ENCODE assay signal across 17 cellular contexts in genomic region chr20:47027042-47027441, GRCh38.
A peak's percentile ranks its signal among the peaks of the same experiment; 100 is the strongest.
DNase-seq lines count a peak whose midpoint lies in the region; ATAC-seq, FAIRE-seq and TF ChIP-seq lines count a peak whose summit lies in the region.
"Had no signal": no experiment of that assay in that cellular context is flagged by ENCODE, and none has a peak within 500 bp of the region (broad histone marks: within the 10 kb centered on the region; RNA-seq: fewer than 3 reads in every experiment).

No MANE protein-coding gene starts in this region.

- no peaks in the 10 kb centered on the region for H4K20me1 ChIP-seq in GM12878 (ENCODE audit: control insufficient read depth, insufficient read depth)

- WGBS in GM12878 (ENCODE audit: insufficient coverage, insufficient replicate concordance, low lambda C conversion rate, missing lambda C conversion rate), result 18% methylated on average over 4 of the region's 4 CpGs

- no peak for TF ChIP-seq POLR2A in GM12878 (IDR thresholded peaks at IDR 0.05; ENCODE audit: low read depth, low read length)

- CTCF ChIA-PET in GM12878 (lab: Yijun Ruan, JAX), result interaction anchor here (0.6 kb wide), 1 partner anchor 33 kb away, joined by 3 read pairs; no protein-coding TSS in a partner anchor

- TF ChIP-seq CTCF in GM12878 (IDR thresholded peaks at IDR 0.05 in 2 of 3, conservative IDR thresholded peaks at IDR 0.05 in 1 of 3; ENCODE audit: control insufficient read depth in 2 of 3, extremely low read depth in 1 of 3, insufficient read depth in 1 of 3, low read depth in 3 of 3, low read length in 3 of 3), result no peak

- SMC1A ChIA-PET in GM12878 (lab: Charles Lee; ENCODE audit: uncharacterized antibody, unreplicated experiment), result interaction anchor here (1.2 kb wide), 1 partner anchor 13 kb away, joined by 4 read pairs; no protein-coding TSS in a partner anchor

- H3K4me2 ChIP-seq in GM12878 (ENCODE audit: control insufficient read depth, insufficient read depth), result no peak overlapping the region

- BruUV-seq in GM12878 (replicated peaks; lab: Mats Ljungman, UMichigan), result no TSS peak

- H3K9me3 ChIP-seq in MG63 (no peaks in the 10 kb centered on the region), GM12878 (replicated peaks; ENCODE audit: control insufficient read depth, insufficient read depth, low read length) (no peaks in the 10 kb centered on the region; the same call in 2 of the 3 replicates)

- in situ Hi-C loops in GM12878 (cut with MboI), result no loop called here

- POLR2A ChIA-PET in GM12878 (lab: Charles Lee), result no interaction called here

- peaks cover 22% of the 10 kb centered on the region for H3K36me3 ChIP-seq in MG63
- H3K36me3 ChIP-seq in GM12878 (ENCODE audit: control insufficient read depth in 2 of 2, insufficient read depth in 2 of 2, low read length in 1 of 2), result no peaks in the 10 kb centered on the region

- TF ChIP-seq RAD21 in GM12878 (IDR thresholded peaks at IDR 0.05; ENCODE audit: insufficient read depth, low read depth, low read length), result no peak

- DNase-seq in AG20443 (ENCODE audit: low spot score) (peak; percentile 53), MG63 (peak; percentile 91), GM12878 (ENCODE audit: low read depth, low spot score) (no peak), myocyte (ENCODE audit: low read depth) (peak; percentile 6), posterior cingulate gyrus (no peak), NCI-H1436 treated with DMSO at 0.1 percent for 48 hours (lab: John Stamatoyannopoulos, UW) (no peak)
- no peak for DNase-seq in activated naive CD4-positive, alpha-beta T cell (lab: John Stamatoyannopoulos, UW)
- DNase-seq: CD8-positive, alpha-beta T cell; HCEC 1CT; NCI-H1092; NCI-H1930; NCI-H2171; NCI-H446 treated with DMSO at 0.1 percent for 48 hours; NCI-H774; SHP77 treated with DMSO at 0.1 percent for 48 hours had no signal

- no peak overlapping the region for H2AFZ ChIP-seq in GM12878 (ENCODE audit: control insufficient read depth, low read depth, low read length)

- FAIRE-seq in GM12878 (lab: Jason Lieb, UNC), result no peak

- H3K79me2 ChIP-seq in GM12878 (ENCODE audit: control insufficient read depth, insufficient read depth, low read length), result no peaks in the 10 kb centered on the region

- no peak overlapping the region for H3K27ac ChIP-seq in GM12878 (ENCODE audit: control insufficient read depth, insufficient read depth)

- no peak overlapping the region for H3K9ac ChIP-seq in GM12878 (ENCODE audit: control insufficient read depth, insufficient read depth, low read length)

- ATAC-seq in GM12878 (peak; percentile 48), GM19324 (IDR thresholded peaks at IDR 0.05; ENCODE audit: low FRiP score, unreplicated experiment) (no peak)
- ATAC-seq: CD8-positive, alpha-beta T cell; Panc1 had no signal

- RAD21 ChIA-PET in GM12878 (lab: Charles Lee; ENCODE audit: unreplicated experiment), result no interaction called here

- H3K4me3 ChIP-seq in MG63 (no peak overlapping the region), GM12878 (no peak overlapping the region)

- intact Hi-C loops in GM12878 (cut with micrococcal nuclease; ENCODE audit: unreplicated experiment) (no loop called here), posterior cingulate gyrus (cut with DNase I) (no loop called here)

- TF ChIP-seq EP300 in GM12878 (IDR thresholded peaks at IDR 0.05; ENCODE audit: borderline replicate concordance in 1 of 2, control insufficient read depth in 1 of 2, low read depth in 2 of 2, low read length in 2 of 2), result no peak

- H3K27me3 ChIP-seq in MG63, result no peaks in the 10 kb centered on the region
- no peaks in the 10 kb centered on the region; a peak in 2 of 4 replicates for H3K27me3 ChIP-seq in GM12878 (replicated peaks in 1 of 2; ENCODE audit: control insufficient read depth in 2 of 2, insufficient read depth in 2 of 2, low read length in 1 of 2)

- H3K4me1 ChIP-seq in GM12878 (ENCODE audit: control insufficient read depth, insufficient read depth, low read length), result no peaks in the 10 kb centered on the region; the same call in 1 of the 2 replicates

TF ChIP-seq in GM12878, 131 proteins besides CTCF, POLR2A, EP300 and RAD21:
- TF ChIP-seq SIN3A (IDR thresholded peaks at IDR 0.05; ENCODE audit: low read depth, low read length) (no peak), IRF4 (IDR thresholded peaks at IDR 0.05; ENCODE audit: low read depth, low read length) (no peak), MEF2B (IDR thresholded peaks at IDR 0.05; ENCODE audit: partially characterized antibody, poor library complexity, severe bottlenecking) (no peak), RAD51 (IDR thresholded peaks at IDR 0.05) (no peak), ZNF274 (IDR thresholded peaks at IDR 0.05; ENCODE audit: insufficient read depth, insufficient read length) (no peak), HCFC1 (IDR thresholded peaks at IDR 0.05; ENCODE audit: low read length) (no peak), ZBED1 (IDR thresholded peaks at IDR 0.05; ENCODE audit: borderline replicate concordance) (no peak), ZNF622 (IDR thresholded peaks at IDR 0.05) (no peak), ASH2L (IDR thresholded peaks at IDR 0.05; ENCODE audit: borderline replicate concordance, low read depth) (no peak), CEBPB (IDR thresholded peaks at IDR 0.05; ENCODE audit: borderline replicate concordance in 1 of 2, low read depth in 2 of 2, low read length in 2 of 2) (no peak), HDGF (IDR thresholded peaks at IDR 0.05) (no peak), CHD4 (IDR thresholded peaks at IDR 0.05) (no peak), IKZF2 (IDR thresholded peaks at IDR 0.05) (no peak), CREB1 (IDR thresholded peaks at IDR 0.05; ENCODE audit: low read depth) (no peak), HSF1 (IDR thresholded peaks at IDR 0.05; ENCODE audit: low read depth, low read length) (no peak), ZZZ3 (IDR thresholded peaks at IDR 0.05; ENCODE audit: control insufficient read depth, insufficient read length, low read depth) (no peak), JUNB (IDR thresholded peaks at IDR 0.05) (no peak), SMARCA5 (IDR thresholded peaks at IDR 0.05) (no peak), YBX1 (IDR thresholded peaks at IDR 0.05) (no peak)

Comparison
In these comparisons a context has a peak if more than half of its experiments do, and no peak if none do; other contexts are left out.
1. DNase-seq: peak in AG20443 (single experiment), MG63 (single experiment) and myocyte (single experiment); none in GM12878 (single experiment), activated naive CD4-positive, alpha-beta T cell (0 of 4), posterior cingulate gyrus (0 of 10) and NCI-H1436 treated with DMSO at 0.1 percent for 48 hours (single experiment).